Comparison of ENCODE assay signal across 8 cellular contexts in genomic region chr10:103193107-103193819, GRCh38. TPM values are rescaled to one million over a fixed set of nuclear protein-coding genes. Genes with fewer than 3 reads are reported as not detected.
DNase-seq lines count a peak whose midpoint lies in the region; ATAC-seq and TF ChIP-seq lines count a peak whose summit lies in the region.

Gene NT5C2 (minus strand): TSS chr10:103193272. CDS start chr10:103174958, 18,314 bp downstream.

- no peaks in the 10 kb centered on the region for H3K36me3 ChIP-seq in KOPT-K1 (ENCODE audit: insufficient read depth, low read length)
- H3K36me3 ChIP-seq in osteoblast (ENCODE audit: insufficient read depth, low read length): no peaks in the 10 kb centered on the region

- peaks cover 49% of the 10 kb centered on the region for H3K79me2 ChIP-seq in osteoblast (ENCODE audit: insufficient read depth, low read length)

- H3K9me3 ChIP-seq in KOPT-K1 (ENCODE audit: insufficient read depth, low read length, poor library complexity, severe bottlenecking) (no peaks in the 10 kb centered on the region), osteoblast (ENCODE audit: low read depth, low read length) (no peaks in the 10 kb centered on the region)

- peaks cover 28% of the 10 kb centered on the region for H4K20me1 ChIP-seq in osteoblast (ENCODE audit: insufficient read depth, low read length)

- H3K36me3 Mint-ChIP-seq in activated naive CD4-positive, alpha-beta T cell treated with anti-CD3 and anti-CD28 coated beads, Interleukin-2, amount 50 U/mL, for 72 hours: peaks cover 15 to 17% of the 10 kb centered on the region in 2 donors

- H3K27ac Mint-ChIP-seq in activated naive CD4-positive, alpha-beta T cell treated with anti-CD3 and anti-CD28 coated beads, Interleukin-2, amount 50 U/mL, for 72 hours: peak within 1 kb of the TSS; percentile 100

- DNase-seq in DMS79 treated with DMSO at 0.1 percent for 48 hours (lab: John Stamatoyannopoulos, UW): peak; percentile 26
- DNase-seq in SKM-1 treated with dmso at 0.1 percent for 144 hours (lab: John Stamatoyannopoulos, UW; ENCODE audit: unreplicated experiment): peak; percentile 67
- peak; percentile 70 to 81 for DNase-seq in activated naive CD4-positive, alpha-beta T cell treated with anti-CD3 and anti-CD28 coated beads, Interleukin-2, amount 50 U/mL, for 72 hours (ENCODE audit: low spot score in 2 of 2)
- peak; percentile 83 for DNase-seq in glomerular visceral epithelial cell (ENCODE audit: extremely low spot score)
- DNase-seq in osteoblast (ENCODE audit: insufficient read length, low spot score, missing footprints): peak; percentile 95

- H3K4me1 ChIP-seq in osteoblast (ENCODE audit: insufficient read depth, low read length): peaks cover 42% of the 10 kb centered on the region

- TF ChIP-seq CTCF in osteoblast (IDR thresholded peaks at IDR 0.05; ENCODE audit: extremely low read depth, low read depth, low read length): no peak

- H3K27ac ChIP-seq in KOPT-K1 (ENCODE audit: low read depth, low read length, poor library complexity, severe bottlenecking) (peak within 1 kb of the TSS; percentile 95), osteoblast (ENCODE audit: low read depth, low read length) (peak within 1 kb of the TSS; percentile 92), temporal lobe (ENCODE audit: low read depth, low read length) (peak within 1 kb of the TSS; percentile 81)

- no peaks in the 10 kb centered on the region for H3K9me3 Mint-ChIP-seq in activated naive CD4-positive, alpha-beta T cell treated with anti-CD3 and anti-CD28 coated beads, Interleukin-2, amount 50 U/mL, for 72 hours

- peak within 1 kb of the TSS; percentile 94 for H3K4me3 ChIP-seq in osteoblast (ENCODE audit: insufficient read depth, low read length)

- ATAC-seq in GM21619 (IDR thresholded peaks at IDR 0.05; ENCODE audit: unreplicated experiment): peak; percentile 52
- peak; percentile 70 to 90 for ATAC-seq in activated naive CD4-positive, alpha-beta T cell treated with anti-CD3 and anti-CD28 coated beads, Interleukin-2, amount 50 U/mL, for 72 hours

- no peaks in the 10 kb centered on the region for H3K27me3 ChIP-seq in osteoblast (ENCODE audit: insufficient read depth, low read length)

- peak within 1 kb of the TSS; percentile 96 for H3K4me2 ChIP-seq in osteoblast (ENCODE audit: insufficient read depth, low read length)

- peak within 1 kb of the TSS; percentile 93 for H2AFZ ChIP-seq in osteoblast (ENCODE audit: low read length)

RNA-seq across cellular contexts. Expression of gene NT5C2, which starts in this region (rescaled TPM):
- 10 to 100 TPM; 42.0 to 46.5 TPM for total RNA-seq in activated naive CD4-positive, alpha-beta T cell treated with anti-CD3 and anti-CD28 coated beads, Interleukin-2, amount 50 U/mL, for 72 hours
- total RNA-seq in osteoblast (94.1 and 96.9 TPM in 2 replicates), temporal lobe (92.0 TPM)

Comparison
In these comparisons a context has a peak if more than half of its experiments do, and no peak if none do; other contexts are left out.
1. Peak in every context shown above with its lines: DNase-seq, ATAC-seq, H3K4me3 ChIP-seq and H3K27ac ChIP-seq.
2. DNase-seq: peak in every context shown above with its lines; median percentile 95 in osteoblast; 83 in glomerular visceral epithelial cell; 76 in activated naive CD4-positive, alpha-beta T cell treated with anti-CD3 and anti-CD28 coated beads, Interleukin-2, amount 50 U/mL, for 72 hours; 67 in SKM-1 treated with dmso at 0.1 percent for 144 hours; 26 in DMS79 treated with DMSO at 0.1 percent for 48 hours.